Comparison of ENCODE assay signal across 23 cellular contexts in genomic region chr4:69194166-69194565, GRCh38. TPM values are rescaled to one million over a fixed set of nuclear protein-coding genes. Genes with fewer than 3 reads are reported as not detected.
"Had no signal": no experiment of that assay in that cellular context is flagged by ENCODE, and none has a peak within 500 bp of the region (broad histone marks: within the 10 kb centered on the region; RNA-seq: fewer than 3 reads in every experiment).

No MANE protein-coding gene starts in this region.

- H3K27me3 ChIP-seq: MG63, Peyer's patch, SJCRH30 had no signal

- H3K4me3 ChIP-seq: MG63, PC-9, Peyer's patch, SJCRH30 had no signal

- H3K9me3 ChIP-seq: MG63, Peyer's patch, SJCRH30 had no signal

- H3K36me3 ChIP-seq: MG63, Peyer's patch, SJCRH30 had no signal

- H3K4me1 ChIP-seq: Peyer's patch, SJCRH30 had no signal

- H3K4me2 ChIP-seq: PC-9 had no signal

- FAIRE-seq: HTR-8/SVneo had no signal

- H3K27ac ChIP-seq: HL-60, PC-9, Peyer's patch, SJCRH30 had no signal

- DNase-seq: KBM-7; MG63; NCI-H1092; NCI-H1417 treated with DMSO at 0.1 percent for 48 hours; NCI-H1694 treated with DMSO at 0.1 percent for 48 hours; NCI-H1930; NCI-H2107; NCI-H2227 treated with DMSO at 0.1 percent for 48 hours; NCI-H446; NCI-H524; NCI-H526 treated with DMSO at 0.1 percent for 48 hours; NK-92 treated with Interleukin-12 subunit alpha and Interleukin-12 subunit beta, amount 100 ng/mL, for 24 hours; PC-9; Peyer's patch; SHP77 treated with DMSO at 0.1 percent for 48 hours; SJCRH30 had no signal

- H2AFZ ChIP-seq: PC-9 had no signal

- ATAC-seq: Right ventricle myocardium inferior, SK-N-SH treated with all-trans-retinoic acid at 6 μM for 48 hours had no signal

RNA-seq across cellular contexts. Expression of gene UGT2B11, which starts 20.4 kb away (rescaled TPM):
- total RNA-seq: LHCN-M2, OCI-LY7, PC-9, Peyer's patch, Right ventricle myocardium inferior, RPMI7951, SJCRH30 had no signal
